ENCODE assay signal across 13 cellular contexts in the genomic region with DNA sequence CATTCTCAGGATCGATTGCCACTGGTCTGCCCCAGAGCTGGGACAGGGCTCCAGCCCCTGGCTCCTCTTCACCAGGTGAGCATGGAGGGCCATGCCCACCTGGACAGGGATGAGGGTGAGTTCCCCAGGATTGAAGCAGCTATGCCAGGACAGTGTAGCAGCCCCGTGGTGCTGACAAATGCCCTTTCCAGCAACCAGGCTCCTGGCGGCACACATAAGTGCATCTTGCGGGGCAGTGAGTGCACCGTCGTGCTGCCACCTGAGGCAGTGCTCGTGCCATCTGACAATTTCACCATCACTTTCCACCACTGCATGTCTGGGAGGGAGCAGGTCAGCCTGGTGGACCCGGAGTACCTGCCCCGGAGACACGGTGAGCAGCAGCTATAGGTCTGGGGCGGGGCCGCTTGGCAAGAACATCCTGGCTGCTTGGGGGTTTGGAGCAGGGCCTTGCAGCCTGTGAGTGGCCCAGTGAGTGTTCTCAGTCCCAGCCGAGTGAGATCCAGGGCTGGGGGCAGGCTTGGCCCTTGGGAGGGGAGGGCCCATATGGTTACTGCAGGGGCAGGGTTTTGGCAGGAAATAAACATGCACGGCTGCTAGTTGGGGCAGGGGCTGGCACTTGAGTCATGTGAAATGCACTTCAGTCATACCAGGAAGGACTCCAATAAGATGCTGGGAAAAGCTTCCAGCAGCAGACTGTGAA. TPM values are rescaled to one million over a fixed set of nuclear protein-coding genes. Genes with fewer than 3 reads are reported as not detected.
"Had no signal": no experiment of that assay in that cellular context is flagged by ENCODE, and none has a peak within 500 bp of the region (broad histone marks: within the 10 kb centered on the region; RNA-seq: fewer than 3 reads in every experiment).

No MANE protein-coding gene starts in this region.

- DNase-seq: activated CD8-positive, alpha-beta memory T cell treated with anti-CD3 and anti-CD28 coated beads for 24 hours; effector CD4-positive, alpha-beta T cell; hippocampal formation; left cardiac atrium; naive B cell; retina; stimulated activated CD4-positive, alpha-beta T cell treated with anti-CD3 and anti-CD28 coated beads, Interleukin-4, amount 100 ng/mL, for 24 hours; stimulated activated naive CD8-positive, alpha-beta T cell treated with anti-CD3 and anti-CD28 coated beads, Interleukin-15, amount 100 ng/mL, for 72 hours; testis had no signal

- H3K27ac Mint-ChIP-seq: naive B cell had no signal

- H3K27me3 Mint-ChIP-seq: naive B cell; stimulated activated naive CD8-positive, alpha-beta T cell treated with anti-CD3 and anti-CD28 coated beads, Interleukin-15, amount 100 ng/mL, for 72 hours had no signal

- ATAC-seq: activated CD4-positive, CD25-positive, alpha-beta regulatory T cell treated with anti-CD3 and anti-CD28 coated beads, Interleukin-2, amount 50 U/mL, for 24 hours; left cardiac atrium; stimulated activated naive CD8-positive, alpha-beta T cell treated with anti-CD3 and anti-CD28 coated beads, Interleukin-15, amount 100 ng/mL, for 72 hours had no signal

- H3K4me3 Mint-ChIP-seq: naive B cell; stimulated activated naive CD8-positive, alpha-beta T cell treated with anti-CD3 and anti-CD28 coated beads, Interleukin-15, amount 100 ng/mL, for 72 hours had no signal

- H3K9me3 Mint-ChIP-seq: naive B cell; stimulated activated naive CD8-positive, alpha-beta T cell treated with anti-CD3 and anti-CD28 coated beads, Interleukin-15, amount 100 ng/mL, for 72 hours had no signal

- FAIRE-seq: colon, urothelium cell line had no signal

- H3K36me3 Mint-ChIP-seq: naive B cell had no signal

RNA-seq across cellular contexts. Expression of a gene that starts 6.1 kb away (rescaled TPM):
- total RNA-seq: glomerular endothelial cell, left cardiac atrium had no signal
